ENCODE assay signal across 35 cellular contexts in genomic region chr11:64884019-64884418, GRCh38. TPM values are rescaled to one million over a fixed set of nuclear protein-coding genes. Genes with fewer than 3 reads are reported as not detected.
DNase-seq lines count a peak whose midpoint lies in the region; ATAC-seq and TF ChIP-seq lines count a peak whose summit lies in the region.
"Had no signal": no experiment of that assay in that cellular context is flagged by ENCODE, and none has a peak within 500 bp of the region (broad histone marks: within the 10 kb centered on the region; RNA-seq: fewer than 3 reads in every experiment).

No MANE protein-coding gene starts in this region.

- H3K4me3 Mint-ChIP-seq in activated CD8-positive, alpha-beta memory T cell treated with anti-CD3 and anti-CD28 coated beads, Interleukin-2, amount 10 ng/mL, durations not matched to agents 7 days and 5 days = no peak overlapping the region
- H3K4me3 Mint-ChIP-seq in chondrocyte (ENCODE audit: unreplicated experiment) (no peak overlapping the region), immature natural killer cell (no peak overlapping the region)
- H3K4me3 Mint-ChIP-seq in stimulated activated effector memory CD8-positive, alpha-beta T cell treated with anti-CD3 and anti-CD28 coated beads, Interleukin-12 subunit alpha, Interleukin-12 subunit beta, amount 100 ng/mL, for 72 hours = no peak overlapping the region
- H3K4me3 Mint-ChIP-seq: memory B cell, WTC11 had no signal

- peak overlapping the region; percentile 15 for H3K9ac ChIP-seq in HUES6 (ENCODE audit: low read length)

- H3K36me3 Mint-ChIP-seq in activated CD8-positive, alpha-beta memory T cell treated with anti-CD3 and anti-CD28 coated beads, Interleukin-2, amount 10 ng/mL, durations not matched to agents 7 days and 5 days = no peaks in the 10 kb centered on the region
- H3K36me3 Mint-ChIP-seq in chondrocyte (ENCODE audit: low read depth) (no peaks in the 10 kb centered on the region), immature natural killer cell (no peaks in the 10 kb centered on the region)
- H3K36me3 Mint-ChIP-seq in stimulated activated effector memory CD8-positive, alpha-beta T cell treated with anti-CD3 and anti-CD28 coated beads, Interleukin-12 subunit alpha, Interleukin-12 subunit beta, amount 100 ng/mL, for 72 hours = peaks cover 7% of the 10 kb centered on the region
- H3K36me3 Mint-ChIP-seq: activated naive CD4-positive, alpha-beta T cell treated with anti-CD3 and anti-CD28 coated beads, Interleukin-2, amount 50 U/mL, for 72 hours; memory B cell; WTC11 had no signal

- no peaks in the 10 kb centered on the region for H3K36me3 ChIP-seq in HUES6 (ENCODE audit: control insufficient read depth, insufficient read depth, low read length)
- H3K36me3 ChIP-seq: suprapubic skin had no signal

- no peaks in the 10 kb centered on the region for H3K9me3 ChIP-seq in HUES6 (ENCODE audit: control insufficient read depth, insufficient read depth, low read depth, low read length)
- H3K9me3 ChIP-seq: suprapubic skin had no signal

- DNase-seq in activated CD8-positive, alpha-beta memory T cell treated with anti-CD3 and anti-CD28 coated beads, Interleukin-2, amount 10 ng/mL, durations not matched to agents 7 days and 5 days = no peak
- DNase-seq in activated CD8-positive, alpha-beta memory T cell treated with anti-CD3 and anti-CD28 coated beads for 24 hours = no peak
- DNase-seq in chondrocyte (ENCODE audit: low spot score) (no peak), NCI-H2029 (lab: John Stamatoyannopoulos, UW) (no peak), immature natural killer cell (no peak)
- DNase-seq in stimulated activated effector memory CD8-positive, alpha-beta T cell treated with anti-CD3 and anti-CD28 coated beads, Interleukin-12 subunit alpha, Interleukin-12 subunit beta, amount 100 ng/mL, for 72 hours (ENCODE audit: low spot score in 2 of 2) = no peak
- DNase-seq: ACHN; activated T-cell treated with anti-CD3 and anti-CD28 coated beads, Interleukin-2, amount 50 U/mL, for 48 hours; cerebellar nuclear complex; effector CD4-positive, alpha-beta T cell; H7; head of caudate nucleus; left cardiac atrium; NCI-H1092; NCI-H187; NCI-H69; stimulated activated CD4-positive, alpha-beta T cell treated with anti-CD3 and anti-CD28 coated beads, Interleukin-2, amount 100 ng/mL, for 24 hours; T1000 had no signal

- no peaks in the 10 kb centered on the region for H3K9me3 Mint-ChIP-seq in activated CD8-positive, alpha-beta memory T cell treated with anti-CD3 and anti-CD28 coated beads, Interleukin-2, amount 10 ng/mL, durations not matched to agents 7 days and 5 days (ENCODE audit: low read depth)
- H3K9me3 Mint-ChIP-seq in chondrocyte (ENCODE audit: low read depth) (no peaks in the 10 kb centered on the region), immature natural killer cell (no peaks in the 10 kb centered on the region)
- H3K9me3 Mint-ChIP-seq in stimulated activated effector memory CD8-positive, alpha-beta T cell treated with anti-CD3 and anti-CD28 coated beads, Interleukin-12 subunit alpha, Interleukin-12 subunit beta, amount 100 ng/mL, for 72 hours = no peaks in the 10 kb centered on the region
- H3K9me3 Mint-ChIP-seq: activated naive CD4-positive, alpha-beta T cell treated with anti-CD3 and anti-CD28 coated beads, Interleukin-2, amount 50 U/mL, for 72 hours; memory B cell; WTC11 had no signal

- CTCF ChIA-PET in activated CD8-positive, alpha-beta memory T cell treated with anti-CD3 and anti-CD28 coated beads, Interleukin-2, amount 10 ng/mL, durations not matched to agents 7 days and 5 days (lab: Charles Lee) = interaction anchor here (7.7 to 31.3 kb wide), 2 partner anchors 8 to 28 kb away, joined by 80 to 1163 read pairs; partner anchors contain the start of genes CDC42BPG and EHD1

- H3K27ac ChIP-seq in HUES6 (ENCODE audit: low read depth, low read length) = no peak overlapping the region
- H3K27ac ChIP-seq: C4-2B, HL-60, SK-N-MC, suprapubic skin had no signal

- peaks cover 67% of the 10 kb centered on the region for H3K4me1 Mint-ChIP-seq in activated CD8-positive, alpha-beta memory T cell treated with anti-CD3 and anti-CD28 coated beads, Interleukin-2, amount 10 ng/mL, durations not matched to agents 7 days and 5 days
- H3K4me1 Mint-ChIP-seq in chondrocyte (ENCODE audit: low read depth) (peaks cover 16% of the 10 kb centered on the region), immature natural killer cell (peaks cover 39 to 40% of the 10 kb centered on the region in 2 donors)
- peaks cover 67% of the 10 kb centered on the region for H3K4me1 Mint-ChIP-seq in stimulated activated effector memory CD8-positive, alpha-beta T cell treated with anti-CD3 and anti-CD28 coated beads, Interleukin-12 subunit alpha, Interleukin-12 subunit beta, amount 100 ng/mL, for 72 hours

- ATAC-seq in activated CD8-positive, alpha-beta memory T cell treated with anti-CD3 and anti-CD28 coated beads, Interleukin-2, amount 10 ng/mL, durations not matched to agents 7 days and 5 days = no peak
- ATAC-seq in stimulated activated effector memory CD8-positive, alpha-beta T cell treated with anti-CD3 and anti-CD28 coated beads, Interleukin-12 subunit alpha, Interleukin-12 subunit beta, amount 100 ng/mL, for 72 hours = no peak
- ATAC-seq in GM21529 (IDR thresholded peaks at IDR 0.05; ENCODE audit: unreplicated experiment) = no peak
- ATAC-seq: activated naive CD4-positive, alpha-beta T cell treated with anti-CD3 and anti-CD28 coated beads, Interleukin-2, amount 50 U/mL, for 72 hours; HepG2; left cardiac atrium; WTC11 had no signal

- no peaks in the 10 kb centered on the region for H3K27me3 Mint-ChIP-seq in activated CD8-positive, alpha-beta memory T cell treated with anti-CD3 and anti-CD28 coated beads, Interleukin-2, amount 10 ng/mL, durations not matched to agents 7 days and 5 days
- H3K27me3 Mint-ChIP-seq in chondrocyte (ENCODE audit: low read depth) (no peaks in the 10 kb centered on the region), immature natural killer cell (ENCODE audit: low read depth in 3 of 3) (peaks cover 6 to 13% (median 10%) of the 10 kb centered on the region in 3 donors)
- H3K27me3 Mint-ChIP-seq: memory B cell had no signal

- H3K27ac Mint-ChIP-seq in activated CD8-positive, alpha-beta memory T cell treated with anti-CD3 and anti-CD28 coated beads, Interleukin-2, amount 10 ng/mL, durations not matched to agents 7 days and 5 days = peak overlapping the region; percentile 60
- H3K27ac Mint-ChIP-seq in chondrocyte (ENCODE audit: unreplicated experiment) = peak overlapping the region; percentile 15
- peak overlapping the region; percentile 90 for H3K27ac Mint-ChIP-seq in stimulated activated effector memory CD8-positive, alpha-beta T cell treated with anti-CD3 and anti-CD28 coated beads, Interleukin-12 subunit alpha, Interleukin-12 subunit beta, amount 100 ng/mL, for 72 hours
- H3K27ac Mint-ChIP-seq in immature natural killer cell = peak overlapping the region in 2 of 6 donors; percentile 25 to 45
- H3K27ac Mint-ChIP-seq: memory B cell, WTC11 had no signal

- no peak for TF ChIP-seq CTCF in chondrocyte (IDR thresholded peaks at IDR 0.05)

- peaks cover 24% of the 10 kb centered on the region for H3K4me1 ChIP-seq in HUES6 (ENCODE audit: control insufficient read depth, insufficient read depth, low read length)

- no peaks in the 10 kb centered on the region for H3K27me3 ChIP-seq in HUES6 (ENCODE audit: control insufficient read depth, insufficient read depth, low read length)
- H3K27me3 ChIP-seq: suprapubic skin had no signal

- no peak overlapping the region for H3K4me3 ChIP-seq in HUES6 (ENCODE audit: low read depth, low read length)
- H3K4me3 ChIP-seq: SK-N-MC, skin epidermis, suprapubic skin had no signal

RNA-seq across cellular contexts. Expression of gene EHD1, which starts 5.6 kb away (rescaled TPM):
- total RNA-seq in activated CD8-positive, alpha-beta memory T cell treated with anti-CD3 and anti-CD28 coated beads, Interleukin-2, amount 10 ng/mL, durations not matched to agents 7 days and 5 days = 100 to 1,000 TPM; 149 to 155 TPM
- total RNA-seq in chondrocyte = 78.9 to 129 TPM (median 111 TPM) in 3 replicates
- 100 to 1,000 TPM; 136 to 247 (median 160) TPM for polyA plus RNA-seq in immature natural killer cell

RNA-seq across cellular contexts. Expression of gene ATG2A, which starts 33.0 kb away (rescaled TPM):
- total RNA-seq in activated CD8-positive, alpha-beta memory T cell treated with anti-CD3 and anti-CD28 coated beads, Interleukin-2, amount 10 ng/mL, durations not matched to agents 7 days and 5 days = 10 to 100 TPM; 27.3 to 27.9 TPM
- total RNA-seq in chondrocyte = 15.2 to 21.9 TPM (median 16.3 TPM) in 3 replicates
- 10 to 100 TPM in 1 of 3 donors, 1 to 10 TPM in 2; 3.7 to 10.0 (median 6.7) TPM for polyA plus RNA-seq in immature natural killer cell

RNA-seq across cellular contexts. Expression of gene CDC42BPG, which starts 39.6 kb away (rescaled TPM):
- total RNA-seq in activated CD8-positive, alpha-beta memory T cell treated with anti-CD3 and anti-CD28 coated beads, Interleukin-2, amount 10 ng/mL, durations not matched to agents 7 days and 5 days = under 1 TPM; 0.50 to 0.61 TPM
- 0.17 to 0.46 TPM (median 0.35 TPM) in 3 replicates for total RNA-seq in chondrocyte
- polyA plus RNA-seq in immature natural killer cell = under 1 TPM in 2 of 3 donors, not detected in 1; 0.13 to 0.22 TPM

RNA-seq across cellular contexts. Expression of gene PPP2R5B, which starts 40.5 kb away (rescaled TPM):
- 10 to 100 TPM; 11.7 to 12.3 TPM for total RNA-seq in activated CD8-positive, alpha-beta memory T cell treated with anti-CD3 and anti-CD28 coated beads, Interleukin-2, amount 10 ng/mL, durations not matched to agents 7 days and 5 days
- 21.7 to 33.2 TPM (median 29.3 TPM) in 3 replicates for total RNA-seq in chondrocyte
- 10 to 100 TPM in 2 of 3 donors, 1 to 10 TPM in 1; 7.8 to 14.6 (median 14.0) TPM for polyA plus RNA-seq in immature natural killer cell

RNA-seq across cellular contexts. Expression of gene GPHA2, which starts 51.7 kb away (rescaled TPM):
- total RNA-seq in activated CD8-positive, alpha-beta memory T cell treated with anti-CD3 and anti-CD28 coated beads, Interleukin-2, amount 10 ng/mL, durations not matched to agents 7 days and 5 days = not detected
- total RNA-seq in chondrocyte = not detected in 3 replicates
- polyA plus RNA-seq in immature natural killer cell = not detected
- total RNA-seq: activated CD8-positive, alpha-beta memory T cell treated with anti-CD3 and anti-CD28 coated beads for 36 hours; activated naive CD4-positive, alpha-beta T cell treated with anti-CD3 and anti-CD28 coated beads, Interleukin-2, amount 50 U/mL, for 72 hours; epithelial cell of proximal tubule; fibroblast of villous mesenchyme; H7; left cardiac atrium; myocyte; osteoblast; renal cortical epithelial cell; suprapubic skin had no signal
